8 cellular contexts compared by ENCODE assay signal in the genomic region with DNA sequence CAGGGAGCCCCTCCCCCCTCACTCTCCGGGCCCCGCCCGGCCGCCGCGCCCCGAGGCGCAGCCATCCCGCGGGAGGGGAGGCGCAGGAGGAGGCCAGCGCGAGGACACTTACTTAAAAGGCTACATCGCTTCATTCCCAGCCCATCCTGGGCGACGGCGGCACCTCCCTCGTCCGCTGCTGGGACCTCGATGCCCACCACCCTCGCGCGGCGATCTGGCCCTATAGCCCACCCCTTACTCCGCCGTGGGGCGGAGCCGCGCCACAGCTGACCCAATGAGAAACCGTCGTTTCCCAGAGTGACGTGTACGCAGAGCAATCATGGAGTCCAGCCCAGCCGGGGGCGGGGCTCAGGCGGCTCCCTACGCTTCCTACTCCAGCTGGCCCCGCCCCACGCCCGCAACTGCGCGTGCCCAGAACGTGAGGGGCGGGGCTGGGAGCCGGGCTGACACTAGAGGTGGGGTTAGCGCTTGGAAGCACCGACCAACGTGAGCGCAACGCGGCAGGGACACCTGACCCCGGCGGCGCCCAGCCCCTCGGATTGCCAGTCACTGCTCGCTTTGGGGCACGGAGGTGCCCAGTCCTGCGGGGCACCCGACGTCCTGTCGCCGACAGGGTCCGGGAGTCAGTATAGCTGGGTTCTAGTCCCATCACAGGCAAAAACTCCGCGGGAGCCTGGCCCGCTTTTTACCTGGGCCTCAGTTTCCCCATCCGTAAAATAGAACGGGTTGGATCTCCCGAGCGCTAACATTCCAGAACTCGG. TPM values are rescaled to one million over a fixed set of nuclear protein-coding genes. Genes with fewer than 3 reads are reported as not detected.
A peak's percentile ranks its signal among the peaks of the same experiment; 100 is the strongest.
DNase-seq lines count a peak whose midpoint lies in the region; ATAC-seq, FAIRE-seq and TF ChIP-seq lines count a peak whose summit lies in the region.

A gene (minus strand): TSS at position 222 of the 761 bp plus-strand sequence. CDS start 16,165 bp downstream, outside the sequence.

- FAIRE-seq in GM19239 (lab: Jason Lieb, UNC): peak; percentile 81
- peak; percentile 75 for FAIRE-seq in colon (lab: Jason Lieb, UNC)

- TF ChIP-seq CTCF in BE2C (IDR thresholded peaks at IDR 0.05; ENCODE audit: low read depth, low read length): no peak

- peak; percentile 97 for ATAC-seq in HG03457 (IDR thresholded peaks at IDR 0.05; ENCODE audit: unreplicated experiment)

- no peaks in the 10 kb centered on the region; the same call in 1 of the 2 replicates for H3K9me3 ChIP-seq in BE2C

- H3K36me3 ChIP-seq in BE2C: no peaks in the 10 kb centered on the region

- H3K4me3 ChIP-seq in BE2C (ENCODE audit: low read depth, low read length): peak within 1 kb of the TSS; percentile 79

- H3K27ac ChIP-seq in layer of hippocampus (ENCODE audit: low read depth, low read length): peak within 1 kb of the TSS; percentile 82

- DNase-seq in BE2C: peak; percentile 99
- DNase-seq in GM19239 (ENCODE audit: insufficient read length, low spot score): peak; percentile 98
- DNase-seq in NCI-H524 treated with DMSO at 0.1 percent for 48 hours (lab: John Stamatoyannopoulos, UW): peak; percentile 94
- peak; percentile 98 for DNase-seq in activated CD4-positive, alpha-beta T cell treated with anti-CD3 and anti-CD28 coated beads for 4 hours
- DNase-seq in stimulated activated CD4-positive, alpha-beta T cell treated with anti-CD3 and anti-CD28 coated beads, Interleukin-1b, Interleukin-23, amount 100 ng/mL, for 4 hours (ENCODE audit: low read depth in 2 of 2): peak; percentile 97 to 99

- H3K27me3 ChIP-seq in BE2C: peaks cover 21% of the 10 kb centered on the region
- H3K27me3 ChIP-seq in layer of hippocampus (ENCODE audit: control insufficient read depth, insufficient read depth, low read length): no peaks in the 10 kb centered on the region

- H3K4me1 ChIP-seq in BE2C: no peaks in the 10 kb centered on the region

RNA-seq across cellular contexts. Expression of the gene that starts here (rescaled TPM):
- 15.1 TPM for polyA plus RNA-seq in BE2C (2012; ENCODE audit: insufficient read depth, insufficient read length, low read depth)

Comparison
In these comparisons a context has a peak if more than half of its experiments do, and no peak if none do; other contexts are left out.
1. Peak in every context shown above with its lines: DNase-seq, ATAC-seq, H3K4me3 ChIP-seq and H3K27ac ChIP-seq.